ENCODE assay signal across 14 cellular contexts in the genomic region with DNA sequence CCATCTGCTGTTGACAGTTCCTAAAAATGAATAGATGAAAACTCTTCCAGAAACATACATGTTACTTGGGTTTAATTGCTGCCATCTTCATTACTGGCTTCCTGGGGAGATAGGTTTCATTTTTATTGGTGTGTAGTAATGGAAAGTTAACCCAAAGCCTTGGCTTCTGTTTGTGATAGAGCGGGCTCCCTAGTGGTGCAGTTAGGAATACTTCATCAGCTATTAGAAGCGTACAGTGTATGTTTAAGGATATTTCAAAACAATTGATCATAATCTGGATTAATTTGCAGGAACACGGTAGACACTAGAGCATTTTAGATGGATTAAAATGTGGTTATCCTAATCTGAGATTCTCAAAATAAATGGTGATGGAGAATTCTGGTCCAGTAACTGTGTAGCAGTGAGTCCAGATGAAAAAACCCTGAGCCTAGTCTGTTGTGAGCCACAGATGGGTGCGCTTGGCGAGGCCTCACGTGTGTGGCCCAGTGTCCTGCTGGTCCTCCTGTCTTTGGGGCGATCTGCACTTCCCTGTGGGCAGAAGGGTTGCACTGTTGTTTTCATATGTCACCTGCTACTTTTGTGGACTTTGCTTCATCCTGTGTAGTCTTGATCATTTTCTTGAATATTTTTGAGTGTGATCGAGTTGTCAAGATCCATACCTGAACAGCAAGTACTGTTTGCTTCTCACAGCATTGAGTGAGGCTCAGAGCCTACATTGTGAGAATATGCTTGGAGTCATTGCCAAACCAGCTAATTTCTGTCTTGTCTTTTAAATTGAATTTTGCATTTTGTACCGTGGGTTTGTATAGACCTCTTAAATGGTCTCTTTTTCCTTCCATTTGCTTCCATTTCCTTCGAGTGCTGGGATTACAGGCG. TPM values are rescaled to one million over a fixed set of nuclear protein-coding genes. Genes with fewer than 3 reads are reported as not detected.
DNase-seq lines count a peak whose midpoint lies in the region; ATAC-seq and TF ChIP-seq lines count a peak whose summit lies in the region.
"Had no signal": no experiment of that assay in that cellular context is flagged by ENCODE, and none has a peak within 500 bp of the region (broad histone marks: within the 10 kb centered on the region; RNA-seq: fewer than 3 reads in every experiment).

No MANE protein-coding gene starts in this region.

- H3K9ac ChIP-seq in BLaER1 treated with 17β-estradiol and CSF1 and Interleukin-3, amounts not matched to agents 10 nM and 100 nM = peak overlapping the region in 2 of 11 experiments; percentile 47 to 82; a peak in 4 of 22 replicates

- ATAC-seq in GM19351 (IDR thresholded peaks at IDR 0.05; ENCODE audit: unreplicated experiment) (peak; percentile 36), T-helper 17 cell (no peak)

- TF ChIP-seq CTCF in VCaP (conservative IDR thresholded peaks at IDR 0.05) = no peak
- peak; percentile 31 for TF ChIP-seq CTCF in epithelial cell of proximal tubule (conservative IDR thresholded peaks at IDR 0.05; ENCODE audit: low read depth, low read length)
- no peak for TF ChIP-seq CTCF in progenitor cell of endocrine pancreas (IDR thresholded peaks at IDR 0.05; ENCODE audit: unreplicated experiment)

- H3K27ac ChIP-seq in BLaER1 treated with 17β-estradiol and CSF1 and Interleukin-3, amounts not matched to agents 10 nM and 100 nM = peak overlapping the region in 8 of 11 experiments; percentile 14 to 80 (median 54); a peak in 10 of 22 replicates
- H3K27ac ChIP-seq in VCaP = peak overlapping the region; percentile 40
- H3K27ac ChIP-seq: adrenal gland, testis had no signal

- peaks cover 74 to 89% (median 80%) of the 10 kb centered on the region in 10 experiments for H3K4me1 ChIP-seq in BLaER1 treated with 17β-estradiol and CSF1 and Interleukin-3, amounts not matched to agents 10 nM and 100 nM
- H3K4me1 ChIP-seq: testis had no signal

- peaks cover 34% of the 10 kb centered on the region for H3K4me1 Mint-ChIP-seq in T-helper 17 cell
- H3K4me1 Mint-ChIP-seq in progenitor cell of endocrine pancreas (ENCODE audit: low read depth) = no peaks in the 10 kb centered on the region

- H3K9me3 ChIP-seq in BLaER1 treated with 17β-estradiol and CSF1 and Interleukin-3, amounts not matched to agents 10 nM and 100 nM (replicated peaks in 1 of 11) = no peaks in the 10 kb centered on the region
- no peaks in the 10 kb centered on the region for H3K9me3 ChIP-seq in T-helper 17 cell (ENCODE audit: control insufficient read depth, low read length, poor library complexity, severe bottlenecking)
- H3K9me3 ChIP-seq: adrenal gland, testis had no signal

- H3K4me3 Mint-ChIP-seq in T-helper 17 cell (no peak overlapping the region), progenitor cell of endocrine pancreas (ENCODE audit: low read depth) (no peak overlapping the region)

- DNase-seq in epithelial cell of proximal tubule (ENCODE audit: low read depth) (no peak), T-helper 17 cell (no peak), progenitor cell of endocrine pancreas (ENCODE audit: low spot score, unreplicated experiment) (no peak), NCI-H1436 treated with DMSO at 0.1 percent for 48 hours (lab: John Stamatoyannopoulos, UW) (no peak), UCSD-AML1 (lab: John Stamatoyannopoulos, UW; ENCODE audit: unreplicated experiment) (no peak)

- H3K4me2 ChIP-seq in BLaER1 treated with 17β-estradiol and CSF1 and Interleukin-3, amounts not matched to agents 10 nM and 100 nM = peak overlapping the region; percentile 23 to 86 (median 73)

- no peaks in the 10 kb centered on the region for H3K27me3 ChIP-seq in BLaER1 treated with 17β-estradiol and CSF1 and Interleukin-3, amounts not matched to agents 10 nM and 100 nM
- H3K27me3 ChIP-seq: adrenal gland, testis had no signal

- no peaks in the 10 kb centered on the region for H3K9me3 Mint-ChIP-seq in progenitor cell of endocrine pancreas (ENCODE audit: low read depth)

- peaks cover 68 to 80% (median 74%) of the 10 kb centered on the region in 11 experiments for H3K36me3 ChIP-seq in BLaER1 treated with 17β-estradiol and CSF1 and Interleukin-3, amounts not matched to agents 10 nM and 100 nM

- H3K27ac Mint-ChIP-seq in T-helper 17 cell (no peak overlapping the region), progenitor cell of endocrine pancreas (no peak overlapping the region)

- H4K20me1 ChIP-seq in BLaER1 treated with 17β-estradiol and CSF1 and Interleukin-3, amounts not matched to agents 10 nM and 100 nM = peaks cover 29 to 92% (median 60%) of the 10 kb centered on the region in 11 experiments; a peak in 21 of 22 replicates

- H3K27me3 Mint-ChIP-seq in T-helper 17 cell (no peaks in the 10 kb centered on the region), progenitor cell of endocrine pancreas (no peaks in the 10 kb centered on the region)

- H3K36me3 Mint-ChIP-seq in T-helper 17 cell (ENCODE audit: low read depth) (peaks cover 14% of the 10 kb centered on the region), progenitor cell of endocrine pancreas (ENCODE audit: insufficient read depth) (peaks cover 14% of the 10 kb centered on the region)

- H3K4me3 ChIP-seq in BLaER1 treated with 17β-estradiol and CSF1 and Interleukin-3, amounts not matched to agents 10 nM and 100 nM = no peak overlapping the region
- no peak overlapping the region for H3K4me3 ChIP-seq in epithelial cell of proximal tubule (ENCODE audit: low read depth, low read length)
- H3K4me3 ChIP-seq: adrenal gland, testis had no signal

RNA-seq across cellular contexts. Expression of a gene that starts 44.5 kb away (rescaled TPM):
- total RNA-seq in epithelial cell of proximal tubule (1.7 and 4.4 TPM in 2 replicates), T-helper 17 cell (not detected), progenitor cell of endocrine pancreas (35.8 and 47.1 TPM in 2 replicates)
- total RNA-seq: dermis blood vessel endothelial cell, G401, mesenteric fat pad, osteoblast had no signal
